In genomic region chr7:2264158-2264557, GRCh38 we compare ENCODE assay signal across 20 cellular contexts.
"Had no signal": no experiment of that assay in that cellular context is flagged by ENCODE, and none has a peak within 500 bp of the region (broad histone marks: within the 10 kb centered on the region; RNA-seq: fewer than 3 reads in every experiment).

No MANE protein-coding gene starts in this region.

- ATAC-seq: foreskin keratinocyte, left cardiac atrium, lower lobe of right lung had no signal

- DNase-seq: cerebellar nuclear complex; dermis blood vessel endothelial cell; erythroblast; foreskin keratinocyte; immature natural killer cell; kidney; left cardiac atrium; left ventricle myocardium inferior; lower lobe of right lung; mesenchymal stem cell; midbrain; ovary; stimulated activated CD4-positive, alpha-beta T cell treated with anti-CD3 and anti-CD28 coated beads, Interleukin-4, amount 100 ng/mL, for 1 hour; stimulated activated naive CD4-positive, alpha-beta T cell; stomach; substantia nigra; transverse colon had no signal

- H3K4me3 Mint-ChIP-seq: immature natural killer cell, nephron had no signal

- H3K36me3 ChIP-seq: ovary, right lobe of liver had no signal

- H3K9me3 ChIP-seq: left ventricle myocardium inferior, lower lobe of right lung, ovary, right lobe of liver, stomach, thoracic aorta, transverse colon had no signal

- H3K27ac Mint-ChIP-seq: immature natural killer cell, nephron had no signal

- H3K4me3 ChIP-seq: left ventricle myocardium inferior, lower lobe of right lung, ovary, right lobe of liver, stomach, thoracic aorta, transverse colon had no signal

- H3K27me3 ChIP-seq: foreskin keratinocyte, ovary, right lobe of liver, stomach, transverse colon had no signal

- H3K27ac ChIP-seq: foreskin keratinocyte, left ventricle myocardium inferior, lower lobe of right lung, ovary, right lobe of liver, stomach, thoracic aorta, transverse colon had no signal

- H3K4me1 ChIP-seq: foreskin keratinocyte, left ventricle myocardium inferior, lower lobe of right lung, right lobe of liver, stomach, transverse colon had no signal

- H3K9me3 Mint-ChIP-seq: nephron had no signal
